In genomic region chr19:41588497-41589209, GRCh38 we compare ENCODE assay signal across 1 cellular context.
TF ChIP-seq lines count a peak whose summit lies in the region.

No MANE protein-coding gene starts in this region.

TF ChIP-seq in HepG2, 621 proteins besides CTCF, POLR2A, EP300 and RAD21 (continued from another document and continues in another):
- TF ChIP-seq ZBTB4 (CRISPR knock-in tag; IDR thresholded peaks at IDR 0.05; ENCODE audit: borderline replicate concordance): no peak
- TF ChIP-seq LBX2 (CRISPR knock-in tag; IDR thresholded peaks at IDR 0.05; ENCODE audit: borderline replicate concordance): no peak
- no peak for TF ChIP-seq GABPB1 (CRISPR knock-in tag; IDR thresholded peaks at IDR 0.05)
- no peak for TF ChIP-seq ATF5 (CRISPR knock-in tag; IDR thresholded peaks at IDR 0.05; ENCODE audit: low read depth)
- TF ChIP-seq YEATS4 (CRISPR knock-in tag; IDR thresholded peaks at IDR 0.05; ENCODE audit: borderline replicate concordance): no peak
- no peak for TF ChIP-seq MLXIP (CRISPR knock-in tag; IDR thresholded peaks at IDR 0.05; ENCODE audit: borderline replicate concordance)
- TF ChIP-seq ZNF333 (CRISPR knock-in tag; IDR thresholded peaks at IDR 0.05; ENCODE audit: borderline replicate concordance): no peak
- no peak for TF ChIP-seq ZNF383 (CRISPR knock-in tag; IDR thresholded peaks at IDR 0.05; ENCODE audit: borderline replicate concordance)
- no peak for TF ChIP-seq FOXO4 (CRISPR knock-in tag; conservative IDR thresholded peaks at IDR 0.05)
- peak; percentile 32; the same call in 1 of the 2 replicates for TF ChIP-seq IKZF5 (CRISPR knock-in tag; IDR thresholded peaks at IDR 0.05)
- TF ChIP-seq SP140L (CRISPR knock-in tag; IDR thresholded peaks at IDR 0.05; ENCODE audit: borderline replicate concordance): 0 out of 2 replicates have a peak, but pooled peaks have one; percentile 47
- TF ChIP-seq ZNF33B (CRISPR knock-in tag; IDR thresholded peaks at IDR 0.05): no peak
- no peak for TF ChIP-seq ZSCAN29 (CRISPR knock-in tag; conservative IDR thresholded peaks at IDR 0.05)
- no peak for TF ChIP-seq ZFP1 (CRISPR knock-in tag; IDR thresholded peaks at IDR 0.05)
- TF ChIP-seq THAP9 (CRISPR knock-in tag; IDR thresholded peaks at IDR 0.05; ENCODE audit: borderline replicate concordance): no peak
- TF ChIP-seq ZBTB37 (CRISPR knock-in tag; IDR thresholded peaks at IDR 0.05): no peak
- no peak for TF ChIP-seq CBFB (CRISPR knock-in tag; IDR thresholded peaks at IDR 0.05)
- no peak for TF ChIP-seq MXD4 (CRISPR knock-in tag; IDR thresholded peaks at IDR 0.05)
- no peak for TF ChIP-seq TOE1 (CRISPR knock-in tag; IDR thresholded peaks at IDR 0.05)
- no peak for TF ChIP-seq ZNF414 (CRISPR knock-in tag; IDR thresholded peaks at IDR 0.05)
- no peak for TF ChIP-seq MAFK (conservative IDR thresholded peaks at IDR 0.05 in 1 of 2, IDR thresholded peaks at IDR 0.05 in 1 of 2; ENCODE audit: low read length in 2 of 2)
- no peak for TF ChIP-seq TIGD3 (CRISPR knock-in tag; IDR thresholded peaks at IDR 0.05; ENCODE audit: borderline replicate concordance)
- no peak for TF ChIP-seq RBAK (CRISPR knock-in tag; IDR thresholded peaks at IDR 0.05)
- no peak for TF ChIP-seq ZNF282 (IDR thresholded peaks at IDR 0.05; ENCODE audit: partially characterized antibody)
- peak; percentile 32; the same call in 1 of the 2 replicates for TF ChIP-seq SALL1 (CRISPR knock-in tag; IDR thresholded peaks at IDR 0.05)
- no peak for TF ChIP-seq NR2F6 (IDR thresholded peaks at IDR 0.05)
- TF ChIP-seq NR2F6 (CRISPR knock-in tag; IDR thresholded peaks at IDR 0.05): no peak
- no peak for TF ChIP-seq MAFG (CRISPR knock-in tag; IDR thresholded peaks at IDR 0.05)
- peak; percentile 32; the same call in 1 of the 2 replicates for TF ChIP-seq HDAC2 (CRISPR knock-in tag; IDR thresholded peaks at IDR 0.05)
- TF ChIP-seq GLMP (CRISPR knock-in tag; IDR thresholded peaks at IDR 0.05; ENCODE audit: borderline replicate concordance): no peak
- no peak for TF ChIP-seq TCF7 (IDR thresholded peaks at IDR 0.05; ENCODE audit: low read depth)
- no peak for TF ChIP-seq HOXA9 (CRISPR knock-in tag; IDR thresholded peaks at IDR 0.05; ENCODE audit: borderline replicate concordance)
- TF ChIP-seq ZNF143 (CRISPR knock-in tag; IDR thresholded peaks at IDR 0.05): no peak
- TF ChIP-seq ZNF260 (CRISPR knock-in tag; IDR thresholded peaks at IDR 0.05; ENCODE audit: borderline replicate concordance, low read depth): no peak
- TF ChIP-seq REXO4 (CRISPR knock-in tag; IDR thresholded peaks at IDR 0.05; ENCODE audit: borderline replicate concordance): no peak
- no peak for TF ChIP-seq CENPBD1 (CRISPR knock-in tag; IDR thresholded peaks at IDR 0.05; ENCODE audit: borderline replicate concordance, low read depth)
- TF ChIP-seq SOX13 (IDR thresholded peaks at IDR 0.05): no peak
- TF ChIP-seq SOX13 (CRISPR knock-in tag; conservative IDR thresholded peaks at IDR 0.05 in 1 of 2, IDR thresholded peaks at IDR 0.05 in 1 of 2): 0 out of 4 replicates have a peak, but pooled peaks of 1 of the 2 experiments have one; percentile 22
- no peak for TF ChIP-seq GTF2F1 (IDR thresholded peaks at IDR 0.05; ENCODE audit: low read length)
- 0 out of 2 replicates have a peak, but pooled peaks have one; percentile 21 for TF ChIP-seq GATAD1 (CRISPR knock-in tag; IDR thresholded peaks at IDR 0.05)
- TF ChIP-seq FOXP1 (IDR thresholded peaks at IDR 0.05): no peak
- no peak for TF ChIP-seq FOXP1 (CRISPR knock-in tag; IDR thresholded peaks at IDR 0.05)
- no peak for TF ChIP-seq ZNF768 (CRISPR knock-in tag; IDR thresholded peaks at IDR 0.05)
- TF ChIP-seq KAT8 (CRISPR knock-in tag; IDR thresholded peaks at IDR 0.05): no peak
- no peak for TF ChIP-seq SMARCC2 (IDR thresholded peaks at IDR 0.05)
